In genomic region chr6:134174790-134175531, GRCh38 we compare ENCODE assay signal across 8 cellular contexts.
DNase-seq lines count a peak whose midpoint lies in the region; ATAC-seq and TF ChIP-seq lines count a peak whose summit lies in the region.

No MANE protein-coding gene starts in this region.

- WGBS in ectodermal cell, 2 experiments: 0% methylated on average over 97 of the region's 97 CpGs

- H3K36me3 ChIP-seq in ectodermal cell (ENCODE audit: control insufficient read depth, insufficient read depth, low read length): no peaks in the 10 kb centered on the region

- peak; percentile 87 to 97 (median 94) for DNase-seq in CD4-positive, alpha-beta T cell
- peak; percentile 96 for DNase-seq in NCI-H82 (lab: John Stamatoyannopoulos, UW)
- peak; percentile 80 to 96 for DNase-seq in activated CD8-positive, alpha-beta memory T cell treated with anti-CD3 and anti-CD28 coated beads for 1 hour (ENCODE audit: extremely low read depth in 1 of 2, low read depth in 1 of 2)
- DNase-seq in medulla oblongata (ENCODE audit: extremely low spot score): peak; percentile 97
- peak; percentile 85 to 93 (median 88) for DNase-seq in stimulated activated CD4-positive, alpha-beta T cell treated with anti-CD3 and anti-CD28 coated beads, TNF-alpha, amount 100 ng/mL, for 48 hours (ENCODE audit: low read depth in 3 of 3)

- H3K4me1 ChIP-seq in ectodermal cell (ENCODE audit: control insufficient read depth, insufficient read depth, low read length): peaks cover 4% of the 10 kb centered on the region

- peak; percentile 72 for ATAC-seq in CD4-positive, alpha-beta T cell (ENCODE audit: poor library complexity)
- peak; percentile 64 for ATAC-seq in GM19438 (IDR thresholded peaks at IDR 0.05; ENCODE audit: low read depth, unreplicated experiment)
- ATAC-seq in HG03565 (IDR thresholded peaks at IDR 0.05; ENCODE audit: unreplicated experiment): peak; percentile 67

- no peaks in the 10 kb centered on the region for H3K27me3 Mint-ChIP-seq in CD4-positive, alpha-beta T cell

- peaks cover 69% of the 10 kb centered on the region for H3K4me1 Mint-ChIP-seq in CD4-positive, alpha-beta T cell (ENCODE audit: low read depth)

- peak overlapping the region; percentile 84 for H3K27ac ChIP-seq in CD4-positive, alpha-beta T cell (ENCODE audit: low read depth, low read length)
- H3K27ac ChIP-seq in ectodermal cell (ENCODE audit: insufficient read depth, low read depth, low read length, poor library complexity, severe bottlenecking): peak overlapping the region; percentile 83

- H3K27ac Mint-ChIP-seq in CD4-positive, alpha-beta T cell: peak overlapping the region; percentile 84

- H3K9me3 Mint-ChIP-seq in CD4-positive, alpha-beta T cell: no peaks in the 10 kb centered on the region

- no peaks in the 10 kb centered on the region for H3K9me3 ChIP-seq in CD4-positive, alpha-beta T cell (ENCODE audit: control insufficient read depth, low read length)
- H3K9me3 ChIP-seq in ectodermal cell (ENCODE audit: control insufficient read depth, low read length): no peaks in the 10 kb centered on the region

- intact Hi-C loops in CD4-positive, alpha-beta T cell (cut with DNase I, micrococcal nuclease): loop anchor here (1.0 to 10.0 kb wide), 13 partner anchors 72 to 1262 kb away; partner anchors contain the start of genes MYB (in 1 of the 2), SGK1 (in 1 of the 2) and TBPL1 (in 1 of the 2)

- no peaks in the 10 kb centered on the region for H3K27me3 ChIP-seq in CD4-positive, alpha-beta T cell (ENCODE audit: control insufficient read depth, insufficient read depth, low read length)
- peaks cover 31% of the 10 kb centered on the region for H3K27me3 ChIP-seq in ectodermal cell (ENCODE audit: control insufficient read depth, insufficient read depth, low read length, poor library complexity, severe bottlenecking)

- CTCF ChIA-PET in CD4-positive, alpha-beta T cell (lab: Charles Lee): interaction anchor here (0.6 to 2.0 kb wide), 5 partner anchors 71 to 466 kb away, joined by 3 to 31 read pairs (median 4); no protein-coding TSS in a partner anchor

- H3K4me3 ChIP-seq in ectodermal cell (ENCODE audit: insufficient read depth, low read depth, low read length): peak overlapping the region; percentile 71

- no peak for TF ChIP-seq CTCF in CD4-positive, alpha-beta T cell (IDR thresholded peaks at IDR 0.05)

- peaks cover 46% of the 10 kb centered on the region for H3K36me3 Mint-ChIP-seq in CD4-positive, alpha-beta T cell (ENCODE audit: low read depth)

- POLR2A ChIA-PET in CD4-positive, alpha-beta T cell (lab: Charles Lee): interaction anchor here (0.5 to 1.6 kb wide), 4 partner anchors 103 to 466 kb away, joined by 3 to 23 read pairs (median 4); no protein-coding TSS in a partner anchor

- peak overlapping the region; percentile 95 for H3K4me3 Mint-ChIP-seq in CD4-positive, alpha-beta T cell

Comparison
In these comparisons a context has a peak if more than half of its experiments do, and no peak if none do; other contexts are left out.
1. Peak in every context shown above with its lines: DNase-seq, ATAC-seq, H3K4me3 ChIP-seq and H3K27ac ChIP-seq.